11 cellular contexts compared by ENCODE assay signal in genomic region chr13:77833331-77833863, GRCh38.
DNase-seq lines count a peak whose midpoint lies in the region; ATAC-seq and TF ChIP-seq lines count a peak whose summit lies in the region.
"Had no signal": no experiment of that assay in that cellular context is flagged by ENCODE, and none has a peak within 500 bp of the region (broad histone marks: within the 10 kb centered on the region; RNA-seq: fewer than 3 reads in every experiment).

No MANE protein-coding gene starts in this region.

- in situ Hi-C loops in SK-MEL-5 (cut with HindIII; ENCODE audit: low pct_unique_long_range_greater_than_20kb, low sequenced_read_pairs), result no loop called here

- no peaks in the 10 kb centered on the region for H3K27me3 Mint-ChIP-seq in neural crest cell (ENCODE audit: low read depth)

- no peak for TF ChIP-seq CTCF in neural crest cell (conservative IDR thresholded peaks at IDR 0.05)

- H3K4me1 Mint-ChIP-seq in neural crest cell, result peaks cover 69% of the 10 kb centered on the region

- ATAC-seq in GM18498 (IDR thresholded peaks at IDR 0.05; ENCODE audit: unreplicated experiment), result no peak
- ATAC-seq in GM18858 (IDR thresholded peaks at IDR 0.05; ENCODE audit: unreplicated experiment), result no peak
- ATAC-seq: esophagus mucosa had no signal

- peak overlapping the region; percentile 91 for H3K27ac Mint-ChIP-seq in neural crest cell (ENCODE audit: unreplicated experiment)

- H3K4me3 Mint-ChIP-seq in neural crest cell, result peak overlapping the region; percentile 56

- peaks cover 12% of the 10 kb centered on the region for H3K36me3 Mint-ChIP-seq in neural crest cell (ENCODE audit: low read depth)

- DNase-seq in AG08395 (ENCODE audit: low spot score) (peak; percentile 3), SK-MEL-5 (ENCODE audit: low read depth, low spot score) (peak; percentile 53), fibroblast of the conjunctiva (ENCODE audit: low read depth) (peak; percentile 63), neural crest cell (ENCODE audit: low read depth, low spot score) (no peak), NCI-H128 (lab: John Stamatoyannopoulos, UW; ENCODE audit: unreplicated experiment) (no peak), SHP77 (lab: John Stamatoyannopoulos, UW) (no peak)
- DNase-seq: amniotic stem cell, NCI-H2081 had no signal

- H3K9me3 Mint-ChIP-seq in neural crest cell, result peaks cover 7% of the 10 kb centered on the region

Comparison
In these comparisons a context has a peak if more than half of its experiments do, and no peak if none do; other contexts are left out.
1. DNase-seq: peak in AG08395 (single experiment), SK-MEL-5 (single experiment) and fibroblast of the conjunctiva (single experiment); none in neural crest cell (single experiment), NCI-H128 (single experiment) and SHP77 (0 of 2).